In the genomic region with DNA sequence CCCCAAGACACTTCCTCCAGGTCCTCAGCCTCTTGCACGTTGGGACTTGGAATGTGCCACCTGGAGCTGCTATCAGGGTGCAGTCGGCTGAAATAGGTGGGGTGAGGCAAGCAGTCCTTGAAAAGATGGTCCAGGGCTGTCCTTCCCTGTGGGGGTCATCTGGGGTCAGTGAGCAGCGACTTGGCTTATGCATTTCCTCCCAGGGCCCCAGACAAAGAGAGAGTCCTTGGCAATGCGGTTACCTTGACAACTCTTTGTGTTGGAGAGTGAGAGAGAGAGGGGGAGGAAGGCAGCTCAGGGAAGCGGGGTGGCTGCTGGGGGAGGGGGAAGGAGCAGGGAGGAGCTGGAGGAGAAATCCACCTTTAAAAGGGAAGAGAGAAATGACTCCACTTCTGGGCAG, we compare ENCODE assay signal across 16 cellular contexts.
DNase-seq lines count a peak whose midpoint lies in the region; ATAC-seq and TF ChIP-seq lines count a peak whose summit lies in the region.
"Had no signal": no experiment of that assay in that cellular context is flagged by ENCODE, and none has a peak within 500 bp of the region (broad histone marks: within the 10 kb centered on the region; RNA-seq: fewer than 3 reads in every experiment).

No MANE protein-coding gene starts in this region.

- H3F3A ChIP-seq in PC-9 (ENCODE audit: insufficient read depth, low read depth) = no peaks in the 10 kb centered on the region

- H3K27ac Mint-ChIP-seq in endodermal cell = peak overlapping the region; percentile 88
- peak overlapping the region in 1 of 2 donors; percentile 47 for H3K27ac Mint-ChIP-seq in activated naive CD4-positive, alpha-beta T cell treated with anti-CD3 and anti-CD28 coated beads, Interleukin-2, amount 50 U/mL, for 72 hours
- H3K27ac Mint-ChIP-seq: CD8-positive, alpha-beta T cell; HFFc6; mesothelial cell of epicardium had no signal

- H3K9me3 Mint-ChIP-seq in endodermal cell = no peaks in the 10 kb centered on the region
- H3K9me3 Mint-ChIP-seq in activated naive CD4-positive, alpha-beta T cell treated with anti-CD3 and anti-CD28 coated beads, Interleukin-2, amount 50 U/mL, for 72 hours = no peaks in the 10 kb centered on the region
- H3K9me3 Mint-ChIP-seq: CD8-positive, alpha-beta T cell; HFFc6; mesothelial cell of epicardium had no signal

- 18 to 22% methylated on average over 3 to 5 of the region's 5 CpGs for whole genome bisulfite sequencing in endodermal cell (ENCODE audit: insufficient coverage in 1 of 2, insufficient read length in 1 of 2), 2 experiments
- WGBS in mesodermal cell (ENCODE audit: insufficient coverage in 2 of 2), 2 experiments = 6 to 7% methylated on average over 3 to 5 of the region's 5 CpGs

- POLR2A ChIA-PET in PC-9 (lab: Charles Lee; ENCODE audit: unreplicated experiment) = no interaction called here

- no TSS peak for BruUV-seq in PC-9 (replicated peaks; lab: Mats Ljungman, UMichigan)

- no peak overlapping the region for H2AFZ ChIP-seq in PC-9

- H3K9me3 ChIP-seq in endodermal cell (ENCODE audit: control insufficient read depth, low read length) = no peaks in the 10 kb centered on the region
- H3K9me3 ChIP-seq in mesodermal cell (ENCODE audit: control insufficient read depth, low read length) = no peaks in the 10 kb centered on the region
- H3K9me3 ChIP-seq in PC-9 (ENCODE audit: insufficient read depth, low read depth) = no peaks in the 10 kb centered on the region
- H3K9me3 ChIP-seq: esophagus muscularis mucosa, Peyer's patch, vagina had no signal

- CTCF ChIA-PET in PC-9 (lab: Charles Lee) = interaction anchor here (0.6 kb wide), 1 partner anchor 80 kb away, joined by 3 read pairs; no protein-coding TSS in a partner anchor

- H3K27me3 ChIP-seq in endodermal cell (ENCODE audit: control insufficient read depth, insufficient read depth, low read length, poor library complexity, severe bottlenecking) (no peaks in the 10 kb centered on the region), PC-9 (ENCODE audit: insufficient read depth, low read depth) (no peaks in the 10 kb centered on the region)
- H3K27me3 ChIP-seq: brain microvascular endothelial cell, esophagus muscularis mucosa, Peyer's patch, vagina had no signal

- no peak for ATAC-seq in activated naive CD4-positive, alpha-beta T cell treated with anti-CD3 and anti-CD28 coated beads, Interleukin-2, amount 50 U/mL, for 72 hours
- ATAC-seq: CD8-positive, alpha-beta T cell had no signal

- H3K36me3 ChIP-seq in endodermal cell (ENCODE audit: control insufficient read depth, insufficient read depth, low read length) = no peaks in the 10 kb centered on the region
- H3K36me3 ChIP-seq in mesodermal cell (ENCODE audit: control insufficient read depth, insufficient read depth, low read length) = no peaks in the 10 kb centered on the region
- H3K36me3 ChIP-seq in PC-9 (ENCODE audit: low read depth) = no peaks in the 10 kb centered on the region
- H3K36me3 ChIP-seq: brain microvascular endothelial cell, esophagus muscularis mucosa, Peyer's patch, vagina had no signal

- no peak overlapping the region for H3K4me3 Mint-ChIP-seq in endodermal cell
- H3K4me3 Mint-ChIP-seq: CD8-positive, alpha-beta T cell; HFFc6; mesothelial cell of epicardium had no signal

- no peaks in the 10 kb centered on the region for H3K9me2 ChIP-seq in PC-9 (ENCODE audit: insufficient read depth)

- DNase-seq in G401 (ENCODE audit: low spot score) (peak; percentile 22), NCI-H146 (lab: John Stamatoyannopoulos, UW) (peak; percentile 52), endodermal cell (peak; percentile 93), PC-9 (no peak), SHP77 (lab: John Stamatoyannopoulos, UW) (no peak), NCI-H82 (lab: John Stamatoyannopoulos, UW) (no peak)
- no peak for DNase-seq in activated naive CD4-positive, alpha-beta T cell treated with anti-CD3 and anti-CD28 coated beads, Interleukin-2, amount 50 U/mL, for 72 hours (ENCODE audit: low spot score in 2 of 2)
- DNase-seq: brain microvascular endothelial cell; CD8-positive, alpha-beta T cell; HFFc6; NCI-H1048; Peyer's patch had no signal

- H3K4me3 ChIP-seq in endodermal cell (ENCODE audit: low read length) = no peak overlapping the region
- no peak overlapping the region for H3K4me3 ChIP-seq in mesodermal cell (ENCODE audit: extremely low read depth, insufficient read depth, low read length, poor library complexity, severe bottlenecking)
- no peak overlapping the region for H3K4me3 ChIP-seq in PC-9
- H3K4me3 ChIP-seq: esophagus muscularis mucosa, Peyer's patch, vagina had no signal

- no peaks in the 10 kb centered on the region for H3K36me3 Mint-ChIP-seq in endodermal cell (ENCODE audit: low read depth)
- H3K36me3 Mint-ChIP-seq in activated naive CD4-positive, alpha-beta T cell treated with anti-CD3 and anti-CD28 coated beads, Interleukin-2, amount 50 U/mL, for 72 hours = no peaks in the 10 kb centered on the region

- H3K4me1 ChIP-seq in endodermal cell (ENCODE audit: control insufficient read depth, insufficient read depth, low read length) (peaks cover 7% of the 10 kb centered on the region), mesodermal cell (ENCODE audit: control insufficient read depth, insufficient read depth, low read length, poor library complexity, severe bottlenecking) (peaks cover 12% of the 10 kb centered on the region), PC-9 (replicated peaks; ENCODE audit: insufficient read depth) (no peaks in the 10 kb centered on the region)
- H3K4me1 ChIP-seq: Peyer's patch, vagina had no signal

- TF ChIP-seq CTCF in endodermal cell (conservative IDR thresholded peaks at IDR 0.05) (no peak), PC-9 (conservative IDR thresholded peaks at IDR 0.05) (no peak)

- H3K27ac ChIP-seq in endodermal cell (ENCODE audit: low read depth, low read length) (peak overlapping the region; percentile 91), mesodermal cell (ENCODE audit: low read depth, low read length, severe bottlenecking) (peak overlapping the region; percentile 69), PC-9 (no peak overlapping the region)
- H3K27ac ChIP-seq: brain microvascular endothelial cell, esophagus muscularis mucosa, Peyer's patch, vagina had no signal

- H3K4me2 ChIP-seq in PC-9 = no peak overlapping the region

- peaks cover 13% of the 10 kb centered on the region for H3K4me1 Mint-ChIP-seq in endodermal cell

- in situ Hi-C loops in G401 (cut with HindIII; ENCODE audit: low sequenced_read_pairs) = no loop called here

- no peaks in the 10 kb centered on the region for H4K20me1 ChIP-seq in PC-9 (ENCODE audit: insufficient read depth)

- intact Hi-C loops in PC-9 (cut with micrococcal nuclease; ENCODE audit: unreplicated experiment) = no loop called here

- no peak overlapping the region for H3K9ac ChIP-seq in endodermal cell (ENCODE audit: extremely low read depth, low read length, poor library complexity, severe bottlenecking)

- no peaks in the 10 kb centered on the region for H3K79me2 ChIP-seq in PC-9 (ENCODE audit: low read depth)

- no peaks in the 10 kb centered on the region for H3K27me3 Mint-ChIP-seq in endodermal cell (ENCODE audit: insufficient read depth)

Comparison
In these comparisons a context has a peak if more than half of its experiments do, and no peak if none do; other contexts are left out.
1. DNase-seq: peak in G401 (single experiment), NCI-H146 (single experiment) and endodermal cell (single experiment); none in activated naive CD4-positive, alpha-beta T cell treated with anti-CD3 and anti-CD28 coated beads, Interleukin-2, amount 50 U/mL, for 72 hours (0 of 2), PC-9 (0 of 2), SHP77 (0 of 2) and NCI-H82 (single experiment).